Comparison of ENCODE assay signal across 9 cellular contexts in the genomic region with DNA sequence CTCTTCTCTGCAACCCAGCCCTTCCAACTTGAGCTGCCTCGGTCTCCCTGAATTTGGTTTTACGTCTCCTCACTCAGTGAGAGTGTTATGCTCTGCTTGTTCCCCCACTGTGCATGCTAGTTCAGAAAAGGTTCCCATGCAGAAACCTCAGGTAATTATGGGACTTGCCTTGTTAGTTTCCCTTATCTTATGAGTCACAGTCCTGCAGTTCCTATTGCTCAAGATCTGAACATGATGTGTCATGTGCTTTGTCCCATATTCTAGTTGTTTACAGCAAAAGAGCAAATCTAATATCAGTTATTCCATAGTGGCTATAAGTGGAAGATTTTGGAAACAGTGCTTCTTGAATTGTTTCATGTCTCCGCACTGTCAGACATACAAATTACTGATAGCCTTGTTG.
DNase-seq lines count a peak whose midpoint lies in the region; ATAC-seq, FAIRE-seq and TF ChIP-seq lines count a peak whose summit lies in the region.
"Had no signal": no experiment of that assay in that cellular context is flagged by ENCODE, and none has a peak within 500 bp of the region (broad histone marks: within the 10 kb centered on the region; RNA-seq: fewer than 3 reads in every experiment).

No MANE protein-coding gene starts in this region.

- TF ChIP-seq RAD21 in A549 (conservative IDR thresholded peaks at IDR 0.05 in 1 of 2, IDR thresholded peaks at IDR 0.05 in 1 of 2) = no peak

- peak overlapping the region; percentile 25 for H3K4me2 ChIP-seq in A549

- ATAC-seq in A549 (peak in 1 of 2 experiments; percentile 62; a peak in 2 of 6 replicates), GM19372 (IDR thresholded peaks at IDR 0.05; ENCODE audit: low read depth, unreplicated experiment) (peak; percentile 76), HG03175 (IDR thresholded peaks at IDR 0.05; ENCODE audit: unreplicated experiment) (peak; percentile 86)
- ATAC-seq: T-cell had no signal

- no peak overlapping the region for H3K4me3 ChIP-seq in A549

- 61% methylated on average over 3 of the region's 3 CpGs for WGBS in A549 (ENCODE audit: missing lambda C conversion rate)

- TF ChIP-seq POLR2A in A549 (IDR thresholded peaks at IDR 0.05; ENCODE audit: low read length) = no peak

- DNase-seq in A549 (ENCODE audit: low read depth in 1 of 2, low spot score in 1 of 2) = peak in 1 of 2 experiments; percentile 24
- DNase-seq in astrocyte of the hippocampus (ENCODE audit: low read depth, low spot score) = peak; percentile 61
- no peak for DNase-seq in inferior parietal cortex (ENCODE audit: extremely low spot score)
- no peak for DNase-seq in DMS 273 treated with DMSO at 0.1 percent for 48 hours (lab: John Stamatoyannopoulos, UW)
- no peak for DNase-seq in retina
- DNase-seq in NCI-H2171 (lab: John Stamatoyannopoulos, UW) = no peak
- DNase-seq: T-cell had no signal

- no peak for TF ChIP-seq EP300 in A549 (IDR thresholded peaks at IDR 0.05)

- peak overlapping the region; percentile 29 to 36; a peak in 5 of 6 replicates for H3K27ac ChIP-seq in A549

- CTCF ChIA-PET in A549 (lab: Yijun Ruan, JAX) = no interaction called here

- POLR2A ChIA-PET in A549 (lab: Yijun Ruan, JAX) = no interaction called here

- TF ChIP-seq CTCF in A549 (IDR thresholded peaks at IDR 0.05) = no peak

- no peaks in the 10 kb centered on the region for H3K9me3 ChIP-seq in A549

- H3K4me1 ChIP-seq in A549 = peaks cover 12% of the 10 kb centered on the region; the same call in 2 of the 3 replicates

- FAIRE-seq in A549 (lab: Jason Lieb, UNC) = no peak

TF ChIP-seq in A549, 52 proteins besides CTCF, POLR2A, EP300 and RAD21:
- TF ChIP-seq RFX5 (IDR thresholded peaks at IDR 0.05) (no peak), CEBPB (IDR thresholded peaks at IDR 0.05) (peak; percentile 57 to 74; a peak in 3 of 4 replicates), FOSL2 (IDR thresholded peaks at IDR 0.05) (peak; percentile 42), FOSL2 (CRISPR knock-in tag; IDR thresholded peaks at IDR 0.05) (peak; percentile 73)
